1 cellular context compared by ENCODE assay signal in genomic region chr1:230750986-230751625, GRCh38.
TF ChIP-seq lines count a peak whose summit lies in the region.

No MANE protein-coding gene starts in this region.

TF ChIP-seq in GM23338, 12 proteins besides CTCF, POLR2A, EP300 and RAD21 (continued from another document):
- TF ChIP-seq ZNF462 (CRISPR knock-in tag; IDR thresholded peaks at IDR 0.05) (no peak), STAT1 (IDR thresholded peaks at IDR 0.05; ENCODE audit: unreplicated experiment) (no peak), ZNF331 (CRISPR knock-in tag; IDR thresholded peaks at IDR 0.05; ENCODE audit: low read depth) (no peak), ZNF114 (CRISPR knock-in tag; IDR thresholded peaks at IDR 0.05) (no peak), JUNB (IDR thresholded peaks at IDR 0.05; ENCODE audit: unreplicated experiment) (no peak), EZH2phosphoT487 (IDR thresholded peaks at IDR 0.05; ENCODE audit: unreplicated experiment) (no peak), CREB1 (CRISPR knock-in tag; IDR thresholded peaks at IDR 0.05; ENCODE audit: low read depth) (no peak)
